Comparison of ENCODE assay signal across 28 cellular contexts in the genomic region with DNA sequence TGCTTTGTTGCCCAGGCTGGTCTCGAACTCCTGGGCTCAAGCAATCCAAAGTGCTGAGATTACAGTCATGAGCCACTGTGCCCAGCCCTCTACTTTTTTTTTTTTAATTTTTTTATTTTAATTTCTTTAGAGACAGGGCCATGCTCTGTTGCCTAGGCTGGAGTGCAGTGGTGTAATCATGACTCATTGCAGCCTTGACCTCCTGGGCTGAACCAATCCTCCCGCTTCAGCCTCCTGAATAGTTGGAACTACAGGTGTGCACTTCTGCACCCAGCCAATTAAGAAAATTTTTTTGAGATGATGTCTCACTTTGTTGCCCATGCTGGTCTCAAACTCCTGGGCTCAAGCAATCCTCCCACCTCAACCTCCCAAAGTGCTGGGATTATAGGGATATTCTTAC.
"Had no signal": no experiment of that assay in that cellular context is flagged by ENCODE, and none has a peak within 500 bp of the region (broad histone marks: within the 10 kb centered on the region; RNA-seq: fewer than 3 reads in every experiment).

No MANE protein-coding gene starts in this region.

- H3K4me1 Mint-ChIP-seq: immature natural killer cell; naive B cell; naive thymus-derived CD8-positive, alpha-beta T cell had no signal

- H3K4me3 Mint-ChIP-seq: dendritic cell treated with granulocyte-macrophage colony-stimulating factor and Interleukin-4, amounts not matched to agents 40 ng/mL and 50 ng/mL, for 4 days; effector memory CD8-positive, alpha-beta T cell; endodermal cell; immature natural killer cell; mesothelial cell of epicardium; naive thymus-derived CD8-positive, alpha-beta T cell had no signal

- DNase-seq: colonic mucosa; cortex of kidney; effector CD8-positive, alpha-beta T cell; effector memory CD8-positive, alpha-beta T cell; endodermal cell; erythroblast; esophagus squamous epithelium; foreskin fibroblast; heart left ventricle; hypothalamus; immature natural killer cell; islet precursor cell; kidney; kidney glomerular epithelial cell; left cardiac atrium; left lung; left ventricle myocardium superior; lower lobe of right lung; mesenchymal stem cell; mucosa of descending colon; naive B cell; naive thymus-derived CD8-positive, alpha-beta T cell had no signal

- H3K36me3 Mint-ChIP-seq: immature natural killer cell; mesothelial cell of epicardium; naive B cell; naive thymus-derived CD8-positive, alpha-beta T cell had no signal

- H3K27me3 Mint-ChIP-seq: dendritic cell treated with granulocyte-macrophage colony-stimulating factor and Interleukin-4, amounts not matched to agents 40 ng/mL and 50 ng/mL, for 4 days had no signal

- ATAC-seq: effector memory CD8-positive, alpha-beta T cell; esophagus mucosa; gastroesophageal sphincter; heart left ventricle; left cardiac atrium; left lung; left ventricle myocardium superior; lower lobe of right lung; mucosa of descending colon; naive thymus-derived CD8-positive, alpha-beta T cell had no signal

- H3K27ac Mint-ChIP-seq: dendritic cell treated with granulocyte-macrophage colony-stimulating factor and Interleukin-4, amounts not matched to agents 40 ng/mL and 50 ng/mL, for 4 days; effector memory CD8-positive, alpha-beta T cell; endodermal cell; immature natural killer cell; mesothelial cell of epicardium; naive B cell; naive thymus-derived CD8-positive, alpha-beta T cell had no signal

- FAIRE-seq: endometrium, frontal cortex, kidney had no signal

- H3K9me3 Mint-ChIP-seq: effector memory CD8-positive, alpha-beta T cell; endodermal cell; immature natural killer cell; mesothelial cell of epicardium; naive thymus-derived CD8-positive, alpha-beta T cell had no signal
